In the genomic region with DNA sequence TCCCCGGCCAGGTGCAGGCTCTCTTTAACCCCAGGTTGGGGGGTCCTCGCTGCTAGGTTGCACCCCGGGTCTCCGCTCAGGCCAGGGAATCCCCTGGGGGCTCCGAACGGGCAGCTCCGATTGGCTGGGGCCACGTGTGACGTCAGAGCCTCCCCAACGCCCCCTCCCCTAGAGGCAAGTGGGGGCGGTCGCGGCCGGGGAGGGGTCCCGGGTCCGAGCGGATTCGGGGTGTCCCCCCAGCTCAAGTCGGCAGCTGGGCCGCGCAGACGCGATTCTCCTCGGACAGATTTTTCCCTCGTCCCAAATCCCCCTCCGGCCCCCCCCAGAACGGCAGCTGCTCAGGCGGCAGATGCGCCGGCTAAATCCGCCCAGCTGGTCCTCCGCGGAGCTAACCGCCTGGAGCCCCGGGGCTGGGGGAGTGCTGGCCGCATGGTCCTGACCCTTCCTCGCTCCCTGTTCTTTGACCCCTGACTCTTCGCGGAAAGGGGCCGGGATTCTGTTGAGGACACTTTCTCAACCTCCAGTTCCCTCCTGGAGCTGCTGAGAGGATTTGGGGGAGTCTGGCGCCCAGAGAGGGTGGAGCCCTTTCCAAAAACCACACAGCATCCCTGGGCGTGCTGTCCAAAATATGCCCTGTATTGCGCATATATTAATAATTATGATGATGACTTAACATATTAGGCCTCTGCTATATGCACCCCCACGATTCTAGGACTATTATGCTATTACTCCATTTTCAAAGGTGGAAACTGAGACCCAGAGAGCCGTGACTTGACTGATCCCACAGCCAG, we compare ENCODE assay signal across 11 cellular contexts. TPM values are rescaled to one million over a fixed set of nuclear protein-coding genes. Genes with fewer than 3 reads are reported as not detected.
A peak's percentile ranks its signal among the peaks of the same experiment; 100 is the strongest.
DNase-seq lines count a peak whose midpoint lies in the region; TF ChIP-seq lines count a peak whose summit lies in the region.
"Had no signal": no experiment of that assay in that cellular context is flagged by ENCODE, and none has a peak within 500 bp of the region (broad histone marks: within the 10 kb centered on the region; RNA-seq: fewer than 3 reads in every experiment).

No MANE protein-coding gene starts in this region.

- POLR2A ChIA-PET in MCF 10A (lab: Yijun Ruan, JAX): interaction anchor here (0.9 kb wide), 1 partner anchor 9 kb away, joined by 4 read pairs; no protein-coding TSS in a partner anchor

- WGBS in HUES64: 4% methylated on average over 42 of the region's 45 CpGs

- no peak overlapping the region for H3K27ac Mint-ChIP-seq in MCF 10A (ENCODE audit: low read depth, unreplicated experiment)
- no peak overlapping the region for H3K27ac Mint-ChIP-seq in activated T-helper 2 cell treated with anti-CD3 and anti-CD28 coated beads, Interferon-gamma antibody, Interleukin-2, Interleukin-4, amounts not matched to agents 10 μg/mL and 5 μg/mL and 100 μg/mL, durations not matched to agents 14 hours and 24 hours and 36 hours
- H3K27ac Mint-ChIP-seq: activated naive CD4-positive, alpha-beta T cell treated with anti-CD3 and anti-CD28 coated beads, Interleukin-2, amount 50 U/mL, for 24 hours had no signal

- no peak overlapping the region; the same call in 1 of the 2 replicates for H3K9ac ChIP-seq in HUES64 (ENCODE audit: low read depth, low read length)

- no peak for TF ChIP-seq POLR2A in erythroblast (IDR thresholded peaks at IDR 0.05; ENCODE audit: low read length)

- BruUV-seq in MCF 10A (replicated peaks; lab: Mats Ljungman, UMichigan): no TSS peak

- H3K4me1 Mint-ChIP-seq in MCF 10A (ENCODE audit: insufficient read depth, unreplicated experiment): peaks cover 6% of the 10 kb centered on the region
- H3K4me1 Mint-ChIP-seq in activated T-helper 2 cell treated with anti-CD3 and anti-CD28 coated beads, Interferon-gamma antibody, Interleukin-2, Interleukin-4, amounts not matched to agents 10 μg/mL and 5 μg/mL and 100 μg/mL, durations not matched to agents 14 hours and 24 hours and 36 hours (ENCODE audit: low read depth): no peaks in the 10 kb centered on the region

- H3K27me3 ChIP-seq in HUES64 (ENCODE audit: insufficient read depth, low read length): peaks cover 29% of the 10 kb centered on the region

- H3K4me3 Mint-ChIP-seq in MCF 10A (ENCODE audit: unreplicated experiment): peak overlapping the region; percentile 16
- no peak overlapping the region for H3K4me3 Mint-ChIP-seq in activated T-helper 2 cell treated with anti-CD3 and anti-CD28 coated beads, Interferon-gamma antibody, Interleukin-2, Interleukin-4, amounts not matched to agents 10 μg/mL and 5 μg/mL and 100 μg/mL, durations not matched to agents 14 hours and 24 hours and 36 hours (ENCODE audit: low read depth)
- H3K4me3 Mint-ChIP-seq: activated naive CD4-positive, alpha-beta T cell treated with anti-CD3 and anti-CD28 coated beads, Interleukin-2, amount 50 U/mL, for 24 hours had no signal

- intact Hi-C loops in MCF 10A (cut with micrococcal nuclease): no loop called here
- intact Hi-C loops in activated T-helper 2 cell treated with anti-CD3 and anti-CD28 coated beads, Interferon-gamma antibody, Interleukin-2, Interleukin-4, amounts not matched to agents 10 μg/mL and 5 μg/mL and 100 μg/mL, durations not matched to agents 14 hours and 24 hours and 36 hours (cut with micrococcal nuclease): no loop called here

- no peak for DNase-seq in AG09309 (ENCODE audit: low read depth)
- DNase-seq in MCF 10A (ENCODE audit: unreplicated experiment): no peak
- peak; percentile 88 for DNase-seq in myocyte (ENCODE audit: low read depth)
- no peak for DNase-seq in foreskin melanocyte
- no peak for DNase-seq in activated T-helper 2 cell treated with anti-CD3 and anti-CD28 coated beads, Interferon-gamma antibody, Interleukin-2, Interleukin-4, amounts not matched to agents 10 μg/mL and 5 μg/mL and 100 μg/mL, durations not matched to agents 14 hours and 24 hours and 36 hours (ENCODE audit: low spot score)
- DNase-seq in HK-2 (ENCODE audit: unreplicated experiment): no peak
- no peak for DNase-seq in erythroblast (lab: John Stamatoyannopoulos, UW)
- DNase-seq: stimulated activated naive CD4-positive, alpha-beta T cell treated with Interleukin-2 at 50 U/mL for 16 hours had no signal

- H3K4me1 ChIP-seq in HUES64 (ENCODE audit: insufficient read depth, low read length): peaks cover 3% of the 10 kb centered on the region; the same call in 1 of the 2 replicates

- no peaks in the 10 kb centered on the region for H3K36me3 Mint-ChIP-seq in MCF 10A (ENCODE audit: insufficient read depth, unreplicated experiment)
- H3K36me3 Mint-ChIP-seq in activated T-helper 2 cell treated with anti-CD3 and anti-CD28 coated beads, Interferon-gamma antibody, Interleukin-2, Interleukin-4, amounts not matched to agents 10 μg/mL and 5 μg/mL and 100 μg/mL, durations not matched to agents 14 hours and 24 hours and 36 hours (ENCODE audit: low read depth): no peaks in the 10 kb centered on the region
- H3K36me3 Mint-ChIP-seq: activated naive CD4-positive, alpha-beta T cell treated with anti-CD3 and anti-CD28 coated beads, Interleukin-2, amount 50 U/mL, for 24 hours had no signal

- H3K4me3 ChIP-seq in AG09309 (ENCODE audit: control insufficient read depth, low read depth, low read length) (peak overlapping the region; percentile 42), HUES64 (ENCODE audit: low read length) (peak overlapping the region; percentile 75)
- H3K4me3 ChIP-seq: SJSA1 had no signal

- H3K9me3 ChIP-seq in HUES64 (ENCODE audit: insufficient read depth, low read depth, low read length): no peaks in the 10 kb centered on the region
- H3K9me3 ChIP-seq: SJSA1 had no signal

- no peaks in the 10 kb centered on the region for H3K36me3 ChIP-seq in HUES64 (ENCODE audit: insufficient read depth, low read length)
- H3K36me3 ChIP-seq: SJSA1 had no signal

- H3K9me3 Mint-ChIP-seq in MCF 10A (ENCODE audit: unreplicated experiment): no peaks in the 10 kb centered on the region
- no peaks in the 10 kb centered on the region for H3K9me3 Mint-ChIP-seq in activated T-helper 2 cell treated with anti-CD3 and anti-CD28 coated beads, Interferon-gamma antibody, Interleukin-2, Interleukin-4, amounts not matched to agents 10 μg/mL and 5 μg/mL and 100 μg/mL, durations not matched to agents 14 hours and 24 hours and 36 hours
- H3K9me3 Mint-ChIP-seq: activated naive CD4-positive, alpha-beta T cell treated with anti-CD3 and anti-CD28 coated beads, Interleukin-2, amount 50 U/mL, for 24 hours had no signal

- CTCF ChIA-PET in MCF 10A (lab: Yijun Ruan, JAX): interaction anchor here (1.2 to 1.5 kb wide), 2 partner anchors 9 to 48 kb away, joined by 3 read pairs; no protein-coding TSS in a partner anchor

- H3K27ac ChIP-seq in HUES64 (ENCODE audit: low read depth, low read length): no peak overlapping the region
- H3K27ac ChIP-seq: SJSA1 had no signal

- no peak for TF ChIP-seq CTCF in AG09309 (IDR thresholded peaks at IDR 0.05; ENCODE audit: control insufficient read depth, insufficient read depth, low read depth, low read length, missing control alignments)
- no peak for TF ChIP-seq CTCF in MCF 10A (IDR thresholded peaks at IDR 0.05; ENCODE audit: unreplicated experiment)

- peaks cover 11% of the 10 kb centered on the region for H3K27me3 Mint-ChIP-seq in MCF 10A (ENCODE audit: insufficient read depth, unreplicated experiment)
- peaks cover 36% of the 10 kb centered on the region for H3K27me3 Mint-ChIP-seq in activated T-helper 2 cell treated with anti-CD3 and anti-CD28 coated beads, Interferon-gamma antibody, Interleukin-2, Interleukin-4, amounts not matched to agents 10 μg/mL and 5 μg/mL and 100 μg/mL, durations not matched to agents 14 hours and 24 hours and 36 hours (ENCODE audit: low read depth)

RNA-seq across cellular contexts. Expression of gene SEMA6B, which starts 25.4 kb away (rescaled TPM):
- polyA plus RNA-seq in HUES64 (2013, experiment 1 of 2): 15.5 TPM
- polyA plus RNA-seq in HUES64 (2013, experiment 2 of 2): 20.2 TPM
- total RNA-seq in MCF 10A (2022): 0.20 and 0.54 TPM in 2 replicates
- 373 and 483 TPM in 2 replicates for total RNA-seq in myocyte
- polyA plus RNA-seq in myocyte (2012): 75.2 TPM
- total RNA-seq in activated T-helper 2 cell treated with anti-CD3 and anti-CD28 coated beads, Interferon-gamma antibody, Interleukin-2, Interleukin-4, amounts not matched to agents 10 μg/mL and 5 μg/mL and 100 μg/mL, durations not matched to agents 14 hours and 24 hours and 36 hours: not detected in 2 replicates

RNA-seq across cellular contexts. Expression of gene LRG1, which starts 45.0 kb away (rescaled TPM):
- 0.25 TPM for polyA plus RNA-seq in HUES64 (2013, experiment 1 of 2)
- 0.32 TPM for polyA plus RNA-seq in HUES64 (2013, experiment 2 of 2)
- 0.33 and 0.56 TPM in 2 replicates for total RNA-seq in MCF 10A (2022)
- total RNA-seq in myocyte: 0.05 TPM in 1 of 2 replicates, not detected in the other
- not detected for polyA plus RNA-seq in myocyte (2012)
- total RNA-seq in activated T-helper 2 cell treated with anti-CD3 and anti-CD28 coated beads, Interferon-gamma antibody, Interleukin-2, Interleukin-4, amounts not matched to agents 10 μg/mL and 5 μg/mL and 100 μg/mL, durations not matched to agents 14 hours and 24 hours and 36 hours: 0.18 and 0.37 TPM in 2 replicates
- total RNA-seq: SJSA1 had no signal

RNA-seq across cellular contexts. Expression of gene PLIN5, which starts 49.8 kb away (rescaled TPM):
- 1.2 TPM for polyA plus RNA-seq in HUES64 (2013, experiment 1 of 2)
- 1.1 TPM for polyA plus RNA-seq in HUES64 (2013, experiment 2 of 2)
- not detected in 2 replicates for total RNA-seq in MCF 10A (2022)
- not detected in 2 replicates for total RNA-seq in myocyte
- not detected for polyA plus RNA-seq in myocyte (2012)
- 0.27 TPM in 1 of 2 replicates, not detected in the other for total RNA-seq in activated T-helper 2 cell treated with anti-CD3 and anti-CD28 coated beads, Interferon-gamma antibody, Interleukin-2, Interleukin-4, amounts not matched to agents 10 μg/mL and 5 μg/mL and 100 μg/mL, durations not matched to agents 14 hours and 24 hours and 36 hours
- total RNA-seq: SJSA1 had no signal

RNA-seq across cellular contexts. Expression of gene TNFAIP8L1, which starts 54.5 kb away (rescaled TPM):
- 3.4 TPM for polyA plus RNA-seq in HUES64 (2013, experiment 1 of 2)
- polyA plus RNA-seq in HUES64 (2013, experiment 2 of 2): 5.5 TPM
- total RNA-seq in MCF 10A (2022): 2.7 and 3.6 TPM in 2 replicates
- 3.7 and 7.5 TPM in 2 replicates for total RNA-seq in myocyte
- 8.0 TPM for polyA plus RNA-seq in myocyte (2012)
- total RNA-seq in activated T-helper 2 cell treated with anti-CD3 and anti-CD28 coated beads, Interferon-gamma antibody, Interleukin-2, Interleukin-4, amounts not matched to agents 10 μg/mL and 5 μg/mL and 100 μg/mL, durations not matched to agents 14 hours and 24 hours and 36 hours: 16.1 and 16.9 TPM in 2 replicates

Comparison
In these comparisons a context has a peak if more than half of its experiments do, and no peak if none do; other contexts are left out.
1. RNA of gene SEMA6B, which starts 25.4 kb away (total RNA-seq): 373 to 483 TPM in myocyte; 0.20 to 0.54 TPM in MCF 10A and not detected in activated T-helper 2 cell treated with anti-CD3 and anti-CD28 coated beads, Interferon-gamma antibody, Interleukin-2, Interleukin-4, amounts not matched to agents 10 μg/mL and 5 μg/mL and 100 μg/mL, durations not matched to agents 14 hours and 24 hours and 36 hours; every median in the first group is over 100 times any median in the second.